Comparison of ENCODE assay signal across 9 cellular contexts in the genomic region with DNA sequence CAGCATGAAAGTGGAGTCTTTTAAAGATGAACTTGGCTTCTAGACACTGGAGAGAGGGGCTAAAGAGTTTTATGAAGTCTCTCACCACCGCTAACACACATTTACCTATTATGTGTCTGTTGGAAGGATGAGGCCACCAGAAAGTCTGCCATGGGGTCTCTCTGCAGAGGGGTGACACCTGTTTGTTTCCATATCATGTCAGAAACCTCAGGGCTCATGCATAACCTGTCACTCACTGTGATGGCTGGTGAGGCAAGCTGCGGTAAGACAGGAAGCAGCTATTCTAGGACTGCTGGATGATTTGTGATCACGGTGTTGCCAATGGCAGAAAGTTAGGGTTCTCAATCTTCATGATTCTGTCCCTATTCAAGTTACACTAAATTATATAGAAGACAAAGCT.
DNase-seq lines count a peak whose midpoint lies in the region; ATAC-seq and TF ChIP-seq lines count a peak whose summit lies in the region.
"Had no signal": no experiment of that assay in that cellular context is flagged by ENCODE, and none has a peak within 500 bp of the region (broad histone marks: within the 10 kb centered on the region; RNA-seq: fewer than 3 reads in every experiment).

No MANE protein-coding gene starts in this region.

- H3K36me3 Mint-ChIP-seq in activated naive CD8-positive, alpha-beta T cell treated with anti-CD3 and anti-CD28 coated beads for 36 hours = peaks cover 1% of the 10 kb centered on the region
- no peaks in the 10 kb centered on the region for H3K36me3 Mint-ChIP-seq in glutamatergic neuron (ENCODE audit: unreplicated experiment)

- DNase-seq in activated naive CD8-positive, alpha-beta T cell treated with anti-CD3 and anti-CD28 coated beads for 36 hours = no peak
- DNase-seq in glutamatergic neuron (no peak), cerebellar cortex (ENCODE audit: low spot score) (no peak), mucosa of gallbladder (ENCODE audit: low spot score) (no peak)

- no peak for TF ChIP-seq CTCF in glutamatergic neuron (IDR thresholded peaks at IDR 0.05; ENCODE audit: partially characterized antibody, unreplicated experiment)

- peak; percentile 52 for ATAC-seq in GM18498 (IDR thresholded peaks at IDR 0.05; ENCODE audit: unreplicated experiment)
- ATAC-seq in GM19455 (IDR thresholded peaks at IDR 0.05; ENCODE audit: unreplicated experiment) = peak; percentile 58
- peak; percentile 50 for ATAC-seq in HG03159 (IDR thresholded peaks at IDR 0.05; ENCODE audit: unreplicated experiment)
- ATAC-seq in HG02938 (IDR thresholded peaks at IDR 0.05; ENCODE audit: unreplicated experiment) = no peak

- no peak overlapping the region for H3K4me3 Mint-ChIP-seq in activated naive CD8-positive, alpha-beta T cell treated with anti-CD3 and anti-CD28 coated beads for 36 hours
- H3K4me3 Mint-ChIP-seq in glutamatergic neuron (ENCODE audit: unreplicated experiment) = no peak overlapping the region
- H3K4me3 Mint-ChIP-seq: dendritic cell treated with granulocyte-macrophage colony-stimulating factor and Interleukin-4, amounts not matched to agents 40 ng/mL and 50 ng/mL, for 4 days had no signal

- H3K27ac Mint-ChIP-seq in activated naive CD8-positive, alpha-beta T cell treated with anti-CD3 and anti-CD28 coated beads for 36 hours = peak overlapping the region; percentile 76
- no peak overlapping the region for H3K27ac Mint-ChIP-seq in glutamatergic neuron (ENCODE audit: unreplicated experiment)
- H3K27ac Mint-ChIP-seq: dendritic cell treated with granulocyte-macrophage colony-stimulating factor and Interleukin-4, amounts not matched to agents 40 ng/mL and 50 ng/mL, for 4 days had no signal

- peaks cover 22% of the 10 kb centered on the region for H3K4me1 Mint-ChIP-seq in activated naive CD8-positive, alpha-beta T cell treated with anti-CD3 and anti-CD28 coated beads for 36 hours
- H3K4me1 Mint-ChIP-seq in glutamatergic neuron (ENCODE audit: low read depth, unreplicated experiment) = peaks cover 34% of the 10 kb centered on the region

- H3K9me3 Mint-ChIP-seq in activated naive CD8-positive, alpha-beta T cell treated with anti-CD3 and anti-CD28 coated beads for 36 hours = no peaks in the 10 kb centered on the region
- H3K9me3 Mint-ChIP-seq in glutamatergic neuron (ENCODE audit: unreplicated experiment) = peaks cover 6% of the 10 kb centered on the region
- H3K9me3 Mint-ChIP-seq: dendritic cell treated with granulocyte-macrophage colony-stimulating factor and Interleukin-4, amounts not matched to agents 40 ng/mL and 50 ng/mL, for 4 days had no signal

- no peaks in the 10 kb centered on the region for H3K27me3 Mint-ChIP-seq in activated naive CD8-positive, alpha-beta T cell treated with anti-CD3 and anti-CD28 coated beads for 36 hours
- H3K27me3 Mint-ChIP-seq in glutamatergic neuron (ENCODE audit: unreplicated experiment) = peaks cover 4% of the 10 kb centered on the region
